26 cellular contexts compared by ENCODE assay signal in genomic region chr20:40965671-40966070, GRCh38.
"Had no signal": no experiment of that assay in that cellular context is flagged by ENCODE, and none has a peak within 500 bp of the region (broad histone marks: within the 10 kb centered on the region; RNA-seq: fewer than 3 reads in every experiment).

No MANE protein-coding gene starts in this region.

- H3K9me3 ChIP-seq: esophagus muscularis mucosa, gastroesophageal sphincter, heart left ventricle, right lobe of liver, thyroid gland had no signal

- H3K27ac ChIP-seq: coronary artery, esophagus muscularis mucosa, foreskin keratinocyte, gastroesophageal sphincter, heart left ventricle, hepatocyte, neural progenitor cell, right lobe of liver, thyroid gland had no signal

- H3K27me3 ChIP-seq: esophagus muscularis mucosa, foreskin keratinocyte, gastroesophageal sphincter, heart left ventricle, hepatocyte, neural progenitor cell, right lobe of liver, thyroid gland had no signal

- DNase-seq: effector memory CD4-positive, alpha-beta T cell; foreskin keratinocyte; heart left ventricle; kidney; retina; right lobe of liver; stimulated activated CD4-positive, alpha-beta T cell treated with anti-CD3 and anti-CD28 coated beads, Interleukin-12 subunit alpha, Interleukin-12 subunit beta, amount 100 ng/mL, for 4 hours; stimulated activated CD4-positive, alpha-beta T cell treated with anti-CD3 and anti-CD28 coated beads, Interleukin-1b, Interleukin-23, amount 100 ng/mL, for 48 hours; stimulated activated CD4-positive, alpha-beta T cell treated with anti-CD3 and anti-CD28 coated beads, Interleukin-4, amount 100 ng/mL, for 1 hour; stimulated activated CD8-positive, alpha-beta memory T cell treated with anti-CD3 and anti-CD28 coated beads, Interleukin-4, amount 100 ng/mL, for 48 hours; stimulated activated naive CD4-positive, alpha-beta T cell; stimulated activated naive CD8-positive, alpha-beta T cell treated with anti-CD3 and anti-CD28 coated beads, Interleukin-15, amount 100 ng/mL, for 72 hours; thyroid gland; trophoblast cell had no signal

- H3K4me2 ChIP-seq: hepatocyte, neural progenitor cell, smooth muscle cell had no signal

- H3K4me3 ChIP-seq: coronary artery, esophagus muscularis mucosa, gastroesophageal sphincter, heart left ventricle, hepatocyte, lung, neural progenitor cell, right lobe of liver, smooth muscle cell, thyroid gland had no signal

- H3K36me3 Mint-ChIP-seq: memory B cell; mesothelial cell of epicardium; naive thymus-derived CD4-positive, alpha-beta T cell; neural progenitor cell had no signal

- H3K27me3 Mint-ChIP-seq: memory B cell had no signal

- H3K36me3 ChIP-seq: esophagus muscularis mucosa, gastroesophageal sphincter, heart left ventricle, neural progenitor cell, right lobe of liver, thyroid gland had no signal

- H3K4me1 ChIP-seq: foreskin keratinocyte, neural progenitor cell, right lobe of liver had no signal

- H3K27ac Mint-ChIP-seq: memory B cell; mesothelial cell of epicardium; nephron; neural progenitor cell; stimulated activated naive CD8-positive, alpha-beta T cell treated with anti-CD3 and anti-CD28 coated beads, Interleukin-15, amount 100 ng/mL, for 72 hours had no signal

- H2AFZ ChIP-seq: hepatocyte, neural progenitor cell had no signal

- H3K4me3 Mint-ChIP-seq: memory B cell; mesothelial cell of epicardium; naive thymus-derived CD4-positive, alpha-beta T cell; nephron; neural progenitor cell; stimulated activated naive CD8-positive, alpha-beta T cell treated with anti-CD3 and anti-CD28 coated beads, Interleukin-15, amount 100 ng/mL, for 72 hours had no signal

- H3K79me2 ChIP-seq: hepatocyte had no signal

- ATAC-seq: foreskin keratinocyte; gastroesophageal sphincter; heart left ventricle; left lobe of liver; naive thymus-derived CD4-positive, alpha-beta T cell; right lobe of liver; stimulated activated naive CD8-positive, alpha-beta T cell treated with anti-CD3 and anti-CD28 coated beads, Interleukin-15, amount 100 ng/mL, for 72 hours had no signal

- H3K9me3 Mint-ChIP-seq: memory B cell; mesothelial cell of epicardium; naive thymus-derived CD4-positive, alpha-beta T cell; nephron; neural progenitor cell; stimulated activated naive CD8-positive, alpha-beta T cell treated with anti-CD3 and anti-CD28 coated beads, Interleukin-15, amount 100 ng/mL, for 72 hours had no signal
